In the genomic region with DNA sequence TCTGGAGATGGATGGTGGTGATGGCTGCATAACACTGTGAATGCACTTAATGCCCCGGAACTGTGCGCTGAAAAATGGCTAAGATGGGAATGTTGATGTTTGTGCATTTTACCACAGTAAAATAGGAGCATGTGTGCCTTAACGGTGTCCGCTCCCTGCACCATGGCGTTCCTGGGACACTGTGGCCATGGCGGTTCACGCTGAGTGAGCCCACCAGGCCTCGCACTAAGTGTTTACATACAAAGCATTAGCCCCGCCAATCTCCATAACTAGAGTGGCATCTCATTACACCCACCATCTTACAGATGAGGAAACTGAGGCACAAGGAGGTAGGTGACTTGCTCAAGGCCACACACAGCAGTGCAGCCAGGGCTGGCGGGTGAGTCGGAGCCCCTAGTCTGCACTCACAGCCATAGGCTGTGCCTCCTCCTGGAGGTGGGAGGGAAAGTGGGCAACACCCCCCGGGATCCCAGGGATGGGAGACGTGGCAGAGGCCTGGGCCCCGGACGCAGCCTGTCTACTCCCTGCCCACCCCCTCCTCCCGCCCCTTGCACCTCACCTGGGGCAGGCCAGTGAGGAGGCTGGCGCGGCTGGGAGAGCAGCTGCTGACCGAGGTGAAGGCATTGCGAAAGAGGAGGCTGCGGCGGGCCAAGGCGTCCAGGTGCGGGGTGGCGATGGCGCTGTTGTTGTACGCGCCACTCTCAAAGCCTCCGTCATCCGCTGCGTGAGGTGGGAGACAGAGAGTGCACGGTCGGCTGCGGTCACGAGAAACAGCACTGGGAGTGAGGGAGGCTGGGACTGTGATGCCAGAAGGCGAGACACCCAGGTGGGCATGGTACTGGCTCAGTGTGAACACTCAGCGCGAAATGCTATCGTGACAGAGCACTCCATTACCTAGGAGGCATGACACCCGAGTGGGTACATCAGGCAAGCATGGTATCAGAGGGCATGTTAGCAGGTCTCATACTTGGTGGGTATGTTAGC, we compare ENCODE assay signal across 19 cellular contexts. TPM values are rescaled to one million over a fixed set of nuclear protein-coding genes. Genes with fewer than 3 reads are reported as not detected.
DNase-seq lines count a peak whose midpoint lies in the region; ATAC-seq, FAIRE-seq and TF ChIP-seq lines count a peak whose summit lies in the region.
"Had no signal": no experiment of that assay in that cellular context is flagged by ENCODE, and none has a peak within 500 bp of the region (broad histone marks: within the 10 kb centered on the region; RNA-seq: fewer than 3 reads in every experiment).

No MANE protein-coding gene starts in this region.

- intact Hi-C loops in CD4-positive, alpha-beta T cell (cut with DNase I, micrococcal nuclease) = loop anchor here in 1 of 2 experiments (5.0 kb wide), 1 partner anchor 69 kb away; the partner anchor contains the start of gene EIF4A3
- intact Hi-C loops in natural killer cell (cut with micrococcal nuclease) = no loop called here

- ATAC-seq in CD4-positive, alpha-beta T cell (ENCODE audit: poor library complexity) = no peak
- ATAC-seq in HG02798 (IDR thresholded peaks at IDR 0.05; ENCODE audit: poor library complexity, unreplicated experiment) = no peak
- no peak for ATAC-seq in natural killer cell
- ATAC-seq: HCT116 had no signal

- H3K4me1 ChIP-seq in CD8-positive, alpha-beta memory T cell (ENCODE audit: insufficient read depth, low read length) = peaks cover 31% of the 10 kb centered on the region

- no peak overlapping the region for H3K4me3 ChIP-seq in CD8-positive, alpha-beta memory T cell (ENCODE audit: low read length)
- no peak overlapping the region for H3K4me3 ChIP-seq in bronchial epithelial cell (ENCODE audit: low read depth, low read length)
- H3K4me3 ChIP-seq: GM23248, PC-9 had no signal

- H3K27me3 Mint-ChIP-seq in CD4-positive, alpha-beta T cell = no peaks in the 10 kb centered on the region
- no peaks in the 10 kb centered on the region for H3K27me3 Mint-ChIP-seq in CD8-positive, alpha-beta memory T cell
- H3K27me3 Mint-ChIP-seq in nephron (ENCODE audit: low read depth) = no peaks in the 10 kb centered on the region
- H3K27me3 Mint-ChIP-seq in natural killer cell (ENCODE audit: low read depth in 2 of 2) = no peaks in the 10 kb centered on the region

- peak overlapping the region; percentile 39 for H3K4me3 Mint-ChIP-seq in CD4-positive, alpha-beta T cell
- peak overlapping the region in 4 of 7 donors; percentile 26 to 81 (median 64) for H3K4me3 Mint-ChIP-seq in CD8-positive, alpha-beta memory T cell
- H3K4me3 Mint-ChIP-seq in nephron (peak overlapping the region; percentile 56 to 75 (median 75)), natural killer cell (no peak overlapping the region)

- H3K27me3 ChIP-seq in CD4-positive, alpha-beta T cell (ENCODE audit: control insufficient read depth, insufficient read depth, low read length) = no peaks in the 10 kb centered on the region
- no peaks in the 10 kb centered on the region for H3K27me3 ChIP-seq in CD8-positive, alpha-beta memory T cell (ENCODE audit: insufficient read depth, low read length, poor library complexity, severe bottlenecking)
- H3K27me3 ChIP-seq in bronchial epithelial cell (ENCODE audit: control insufficient read depth, insufficient read depth, low read length) = peaks cover 3% of the 10 kb centered on the region

- TF ChIP-seq POLR2A in H54 (IDR thresholded peaks at IDR 0.05; ENCODE audit: low read depth, low read length) = no peak

- H3K9me3 Mint-ChIP-seq in CD4-positive, alpha-beta T cell = no peaks in the 10 kb centered on the region
- no peaks in the 10 kb centered on the region for H3K9me3 Mint-ChIP-seq in CD8-positive, alpha-beta memory T cell
- H3K9me3 Mint-ChIP-seq in nephron (no peaks in the 10 kb centered on the region), natural killer cell (no peaks in the 10 kb centered on the region)

- TF ChIP-seq CTCF in CD4-positive, alpha-beta T cell (IDR thresholded peaks at IDR 0.05) = no peak
- TF ChIP-seq CTCF in bronchial epithelial cell (IDR thresholded peaks at IDR 0.05; ENCODE audit: insufficient read depth, low read length, severe bottlenecking) (no peak), nephron (IDR thresholded peaks at IDR 0.05; ENCODE audit: unreplicated experiment in 3 of 3) (no peak), natural killer cell (IDR thresholded peaks at IDR 0.05) (no peak)

- peak; percentile 77 for FAIRE-seq in bronchial epithelial cell (lab: Jason Lieb, UNC)
- no peak for FAIRE-seq in H54 (lab: Jason Lieb, UNC)
- FAIRE-seq: D721Med had no signal

- H3K27ac Mint-ChIP-seq in CD4-positive, alpha-beta T cell = peak overlapping the region; percentile 48
- H3K27ac Mint-ChIP-seq in CD8-positive, alpha-beta memory T cell = peak overlapping the region in 7 of 8 donors; percentile 8 to 68 (median 52)
- peak overlapping the region in 1 of 3 experiments; percentile 77 for H3K27ac Mint-ChIP-seq in nephron
- H3K27ac Mint-ChIP-seq in natural killer cell = peak overlapping the region in 1 of 2 donors; percentile 95

- peaks cover 7% of the 10 kb centered on the region for H3K36me3 ChIP-seq in CD8-positive, alpha-beta memory T cell (ENCODE audit: insufficient read depth, low read length)
- H3K36me3 ChIP-seq in bronchial epithelial cell (ENCODE audit: control insufficient read depth, insufficient read depth, low read length) = peaks cover under 1% of the 10 kb centered on the region

- no peaks in the 10 kb centered on the region for H3K9me3 ChIP-seq in CD4-positive, alpha-beta T cell (ENCODE audit: control insufficient read depth, low read length)
- no peaks in the 10 kb centered on the region for H3K9me3 ChIP-seq in CD8-positive, alpha-beta memory T cell (ENCODE audit: low read length)
- H3K9me3 ChIP-seq: SK-N-SH had no signal

- POLR2A ChIA-PET in CD4-positive, alpha-beta T cell (lab: Charles Lee) = no interaction called here
- POLR2A ChIA-PET in CD8-positive, alpha-beta memory T cell (lab: Charles Lee) = no interaction called here

- DNase-seq in CD4-positive, alpha-beta T cell = no peak
- DNase-seq in CD8-positive, alpha-beta memory T cell = no peak
- no peak for DNase-seq in bronchial epithelial cell (ENCODE audit: low read depth)
- no peak for DNase-seq in H54 (ENCODE audit: insufficient read length, low spot score)
- no peak for DNase-seq in natural killer cell
- DNase-seq: DMS79, GM23248, KG1, NCI-H1417 treated with DMSO at 0.1 percent for 48 hours, NCI-H2029, NCI-H2171, NCI-H446, NCI-H82, PC-9, SK-N-SH had no signal

- CTCF ChIA-PET in CD4-positive, alpha-beta T cell (lab: Charles Lee) = no interaction called here
- CTCF ChIA-PET in CD8-positive, alpha-beta memory T cell (lab: Charles Lee) = no interaction called here

- no peak overlapping the region for H3K27ac ChIP-seq in CD4-positive, alpha-beta T cell (ENCODE audit: low read depth, low read length)
- H3K27ac ChIP-seq in CD8-positive, alpha-beta memory T cell (ENCODE audit: low read depth, low read length) = no peak overlapping the region
- H3K27ac ChIP-seq: GM23248, PC-9 had no signal

- H3K4me1 Mint-ChIP-seq in CD4-positive, alpha-beta T cell (ENCODE audit: low read depth) = peaks cover 33% of the 10 kb centered on the region
- peaks cover 34 to 45% (median 35%) of the 10 kb centered on the region in 3 donors for H3K4me1 Mint-ChIP-seq in CD8-positive, alpha-beta memory T cell
- H3K4me1 Mint-ChIP-seq in nephron (peaks cover 10% of the 10 kb centered on the region), natural killer cell (peaks cover 25 to 33% of the 10 kb centered on the region in 2 donors)

- peaks cover 67% of the 10 kb centered on the region for H3K36me3 Mint-ChIP-seq in CD4-positive, alpha-beta T cell (ENCODE audit: low read depth)
- H3K36me3 Mint-ChIP-seq in CD8-positive, alpha-beta memory T cell = peaks cover 0 to 68% (median 16%) of the 10 kb centered on the region in 3 donors
- H3K36me3 Mint-ChIP-seq in nephron (ENCODE audit: low read depth) (peaks cover 18% of the 10 kb centered on the region), natural killer cell (no peaks in the 10 kb centered on the region)

RNA-seq across cellular contexts. Expression of gene SGSH, which starts 3.4 kb away (rescaled TPM):
- total RNA-seq in CD4-positive, alpha-beta T cell = 100 to 1,000 TPM in 1 of 2 experiments, 10 to 100 TPM in 1; 97.9 to 102 TPM
- total RNA-seq in CD8-positive, alpha-beta memory T cell = 10 to 100 TPM; 23.2 to 27.2 TPM
- polyA plus RNA-seq in CD8-positive, alpha-beta memory T cell = 46.7 TPM
- total RNA-seq in bronchial epithelial cell (6.1 and 9.6 TPM in 2 replicates), natural killer cell (10 to 100 TPM; 73.4 to 96.5 (median 74.1) TPM)

RNA-seq across cellular contexts. Expression of gene SLC26A11, which starts 3.5 kb away (rescaled TPM):
- total RNA-seq in CD4-positive, alpha-beta T cell = 10 to 100 TPM; 46.5 to 50.9 TPM
- 10 to 100 TPM; 18.1 to 19.6 TPM for total RNA-seq in CD8-positive, alpha-beta memory T cell
- polyA plus RNA-seq in CD8-positive, alpha-beta memory T cell = 7.0 TPM
- total RNA-seq in bronchial epithelial cell (1.3 and 2.6 TPM in 2 replicates), natural killer cell (10 to 100 TPM; 33.9 to 37.6 (median 35.8) TPM)

RNA-seq across cellular contexts. Expression of gene RNF213, which starts 43.9 kb away (rescaled TPM):
- 100 to 1,000 TPM; 290 to 312 TPM for total RNA-seq in CD4-positive, alpha-beta T cell
- 100 to 1,000 TPM; 184 to 185 TPM for total RNA-seq in CD8-positive, alpha-beta memory T cell
- 75.7 TPM for polyA plus RNA-seq in CD8-positive, alpha-beta memory T cell
- 41.3 and 46.2 TPM in 2 replicates for total RNA-seq in bronchial epithelial cell
- total RNA-seq in natural killer cell = 1,000 to 10,000 TPM in 2 of 3 donors, 100 to 1,000 TPM in 1; 929 to 1,120 (median 1,060) TPM

RNA-seq across cellular contexts. Expression of gene CARD14, which starts 46.9 kb away (rescaled TPM):
- total RNA-seq in CD4-positive, alpha-beta T cell = not detected
- total RNA-seq in CD8-positive, alpha-beta memory T cell = not detected
- polyA plus RNA-seq in CD8-positive, alpha-beta memory T cell = not detected
- total RNA-seq in bronchial epithelial cell = 1.6 and 8.7 TPM in 2 replicates
- under 1 TPM in 2 of 3 donors, not detected in 1; 0.12 to 0.38 TPM for total RNA-seq in natural killer cell
- total RNA-seq: GM23248 had no signal
